ENCODE assay signal across 8 cellular contexts in genomic region chr5:55903121-55903701, GRCh38. TPM values are rescaled to one million over a fixed set of nuclear protein-coding genes. Genes with fewer than 3 reads are reported as not detected.
A peak's percentile ranks its signal among the peaks of the same experiment; 100 is the strongest.
DNase-seq lines count a peak whose midpoint lies in the region; ATAC-seq and TF ChIP-seq lines count a peak whose summit lies in the region.

No MANE protein-coding gene starts in this region.

- no peak for TF ChIP-seq EP300 in upper lobe of left lung (IDR thresholded peaks at IDR 0.05)

- H3K36me3 Mint-ChIP-seq in activated CD4-positive, alpha-beta memory T cell treated with anti-CD3 and anti-CD28 coated beads, Interleukin-2, amount 10 ng/mL, durations not matched to agents 7 days and 5 days (ENCODE audit: low read depth), result no peaks in the 10 kb centered on the region

- H3K36me3 ChIP-seq in upper lobe of left lung, result no peaks in the 10 kb centered on the region

- CTCF ChIA-PET in activated CD4-positive, alpha-beta memory T cell treated with anti-CD3 and anti-CD28 coated beads, Interleukin-2, amount 10 ng/mL, durations not matched to agents 7 days and 5 days (lab: Charles Lee), result interaction anchor here (1.0 kb wide), 1 partner anchor 33 kb away, joined by 3 read pairs; no protein-coding TSS in a partner anchor

- DNase-seq in left ventricle myocardium superior (peak; percentile 37), Right ventricle myocardium inferior (ENCODE audit: missing footprints) (no peak), glomerular visceral epithelial cell (ENCODE audit: extremely low spot score) (peak; percentile 73), upper lobe of left lung (peak; percentile 39 to 78), NCI-H69 (lab: John Stamatoyannopoulos, UW) (no peak), ecto neural progenitor cell (ENCODE audit: low spot score) (no peak)
- peak; percentile 79 for DNase-seq in activated CD4-positive, alpha-beta memory T cell treated with anti-CD3 and anti-CD28 coated beads, Interleukin-2, amount 10 ng/mL, durations not matched to agents 7 days and 5 days

- H3K27ac Mint-ChIP-seq in activated CD4-positive, alpha-beta memory T cell treated with anti-CD3 and anti-CD28 coated beads, Interleukin-2, amount 10 ng/mL, durations not matched to agents 7 days and 5 days, result no peak overlapping the region

- WGBS in upper lobe of left lung, 2 donors, result 56 to 71% methylated on average over 16 to 19 of the region's 19 CpGs

- intact Hi-C loops in left ventricle myocardium superior (cut with micrococcal nuclease), result no loop called here
- intact Hi-C loops in Right ventricle myocardium inferior (cut with DNase I), result no loop called here

- peaks cover 46% of the 10 kb centered on the region for H3K4me1 Mint-ChIP-seq in activated CD4-positive, alpha-beta memory T cell treated with anti-CD3 and anti-CD28 coated beads, Interleukin-2, amount 10 ng/mL, durations not matched to agents 7 days and 5 days

- peaks cover 4% of the 10 kb centered on the region for H3K27me3 Mint-ChIP-seq in activated CD4-positive, alpha-beta memory T cell treated with anti-CD3 and anti-CD28 coated beads, Interleukin-2, amount 10 ng/mL, durations not matched to agents 7 days and 5 days

- POLR2A ChIA-PET in activated CD4-positive, alpha-beta memory T cell treated with anti-CD3 and anti-CD28 coated beads, Interleukin-2, amount 10 ng/mL, durations not matched to agents 7 days and 5 days (lab: Charles Lee), result interaction anchor here (1.7 kb wide), 2 partner anchors 14 to 20 kb away, joined by 3 to 7 read pairs; no protein-coding TSS in a partner anchor

- no peak overlapping the region for H3K27ac ChIP-seq in upper lobe of left lung

- H3K4me3 ChIP-seq in upper lobe of left lung, result no peak overlapping the region

- peak overlapping the region; percentile 10 for H3K4me3 Mint-ChIP-seq in activated CD4-positive, alpha-beta memory T cell treated with anti-CD3 and anti-CD28 coated beads, Interleukin-2, amount 10 ng/mL, durations not matched to agents 7 days and 5 days

- no peak for TF ChIP-seq POLR2A in upper lobe of left lung (IDR thresholded peaks at IDR 0.05)

- H3K9me3 Mint-ChIP-seq in activated CD4-positive, alpha-beta memory T cell treated with anti-CD3 and anti-CD28 coated beads, Interleukin-2, amount 10 ng/mL, durations not matched to agents 7 days and 5 days, result no peaks in the 10 kb centered on the region

- peaks cover 0 to 4% (median 0%) of the 10 kb centered on the region in 4 donors for H3K4me1 ChIP-seq in upper lobe of left lung

- H3K27me3 ChIP-seq in upper lobe of left lung, result no peaks in the 10 kb centered on the region

- no peaks in the 10 kb centered on the region for H3K9me3 ChIP-seq in upper lobe of left lung

- no peak for TF ChIP-seq CTCF in upper lobe of left lung (IDR thresholded peaks at IDR 0.05)

- ATAC-seq in left ventricle myocardium superior (no peak), Right ventricle myocardium inferior (no peak), HG03520 (IDR thresholded peaks at IDR 0.05; ENCODE audit: unreplicated experiment) (peak; percentile 94), upper lobe of left lung (ENCODE audit: low FRiP score in 2 of 2) (peak in 1 of 2 donors; percentile 81)

RNA-seq across cellular contexts. Expression of gene IL31RA, which starts 52.1 kb away (rescaled TPM):
- total RNA-seq in left ventricle myocardium superior (not detected), Right ventricle myocardium inferior (not detected), upper lobe of left lung (under 1 TPM in 1 of 6 donors, not detected in 5; 0.31 TPM)
- under 1 TPM; 0.15 to 0.28 TPM for total RNA-seq in activated CD4-positive, alpha-beta memory T cell treated with anti-CD3 and anti-CD28 coated beads, Interleukin-2, amount 10 ng/mL, durations not matched to agents 7 days and 5 days

Comparison
In these comparisons a context has a peak if more than half of its experiments do, and no peak if none do; other contexts are left out.
1. DNase-seq: peak in left ventricle myocardium superior (single experiment), activated CD4-positive, alpha-beta memory T cell treated with anti-CD3 and anti-CD28 coated beads, Interleukin-2, amount 10 ng/mL, durations not matched to agents 7 days and 5 days (single experiment), glomerular visceral epithelial cell (single experiment) and upper lobe of left lung (2 of 2); none in Right ventricle myocardium inferior (single experiment), NCI-H69 (single experiment) and ecto neural progenitor cell (single experiment).